In the genomic region with DNA sequence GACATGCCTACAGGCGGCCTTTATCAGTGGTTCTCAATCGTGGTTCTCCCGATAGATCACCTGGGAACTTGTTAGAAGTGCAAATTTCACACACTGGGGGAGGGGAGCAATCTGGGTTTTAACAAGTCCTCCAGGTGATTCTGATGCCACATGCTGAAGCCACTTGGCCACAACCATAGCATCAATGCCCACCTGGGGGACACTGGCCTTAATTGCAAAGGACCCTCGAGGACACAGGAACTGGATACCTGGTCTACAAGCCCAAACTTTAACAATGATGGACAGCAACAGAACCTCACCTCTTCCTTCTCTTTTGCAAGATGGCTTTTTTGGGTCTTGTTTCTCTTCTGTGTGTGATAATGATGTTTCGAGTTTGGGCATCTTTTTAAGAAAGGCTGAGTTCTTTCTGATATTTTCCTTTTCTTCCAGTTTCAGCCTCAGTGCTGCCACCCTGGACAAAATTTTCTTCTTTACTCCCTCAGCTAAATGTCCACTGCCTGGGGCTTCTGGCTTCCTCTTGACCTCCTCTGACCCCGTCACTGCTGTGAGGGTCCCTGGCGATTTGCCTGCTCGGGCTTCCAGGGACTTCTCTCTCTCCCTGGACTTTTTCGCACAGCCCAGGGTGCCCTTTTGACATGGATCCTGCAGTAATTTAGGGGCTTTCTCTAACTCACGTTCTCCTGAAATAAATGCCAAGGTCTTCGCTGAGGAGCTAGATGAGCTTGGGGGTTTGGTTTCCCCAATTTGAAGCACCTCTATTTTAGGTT, we compare ENCODE assay signal across 17 cellular contexts.
DNase-seq lines count a peak whose midpoint lies in the region; ATAC-seq and TF ChIP-seq lines count a peak whose summit lies in the region.
"Had no signal": no experiment of that assay in that cellular context is flagged by ENCODE, and none has a peak within 500 bp of the region (broad histone marks: within the 10 kb centered on the region; RNA-seq: fewer than 3 reads in every experiment).

No MANE protein-coding gene starts in this region.

- H4K20me1 ChIP-seq in osteoblast (ENCODE audit: insufficient read depth, low read length): peaks cover 20% of the 10 kb centered on the region

- H3K9ac ChIP-seq in colonic mucosa (ENCODE audit: low read depth in 2 of 2, low read length in 2 of 2): no peak overlapping the region

- H3K9me3 ChIP-seq in osteoblast (ENCODE audit: low read depth, low read length): no peaks in the 10 kb centered on the region
- H3K9me3 ChIP-seq in colonic mucosa: no peaks in the 10 kb centered on the region
- no peaks in the 10 kb centered on the region for H3K9me3 ChIP-seq in body of pancreas
- H3K9me3 ChIP-seq: left ventricle myocardium inferior had no signal

- POLR2A ChIA-PET in activated CD4-positive, alpha-beta T cell treated with anti-CD3 and anti-CD28 coated beads for 36 hours (lab: Charles Lee): no interaction called here
- POLR2A ChIA-PET in activated CD4-positive, alpha-beta T cell treated with anti-CD3 and anti-CD28 coated beads, Interleukin-2, amount 10 ng/mL, durations not matched to agents 7 days and 5 days (lab: Charles Lee): no interaction called here

- H3K27me3 ChIP-seq in osteoblast (ENCODE audit: insufficient read depth, low read length) (no peaks in the 10 kb centered on the region), colonic mucosa (no peaks in the 10 kb centered on the region), body of pancreas (no peaks in the 10 kb centered on the region)

- H3K27ac ChIP-seq in osteoblast (ENCODE audit: low read depth, low read length): peak overlapping the region; percentile 24
- no peak overlapping the region for H3K27ac ChIP-seq in colonic mucosa
- H3K27ac ChIP-seq in body of pancreas: no peak overlapping the region
- H3K27ac ChIP-seq: 22Rv1 had no signal

- peak overlapping the region; percentile 72 for H3K27ac Mint-ChIP-seq in activated CD4-positive, alpha-beta T cell treated with anti-CD3 and anti-CD28 coated beads for 36 hours
- no peak overlapping the region for H3K27ac Mint-ChIP-seq in activated CD4-positive, alpha-beta T cell treated with anti-CD3 and anti-CD28 coated beads, Interleukin-2, amount 10 ng/mL, durations not matched to agents 7 days and 5 days
- H3K27ac Mint-ChIP-seq: progenitor cell of endocrine pancreas had no signal

- H3K4me3 Mint-ChIP-seq in activated CD4-positive, alpha-beta T cell treated with anti-CD3 and anti-CD28 coated beads for 36 hours: no peak overlapping the region
- no peak overlapping the region for H3K4me3 Mint-ChIP-seq in activated CD4-positive, alpha-beta T cell treated with anti-CD3 and anti-CD28 coated beads, Interleukin-2, amount 10 ng/mL, durations not matched to agents 7 days and 5 days

- peaks cover 12% of the 10 kb centered on the region for H3K27me3 Mint-ChIP-seq in activated CD4-positive, alpha-beta T cell treated with anti-CD3 and anti-CD28 coated beads for 36 hours
- H3K27me3 Mint-ChIP-seq in activated CD4-positive, alpha-beta T cell treated with anti-CD3 and anti-CD28 coated beads, Interleukin-2, amount 10 ng/mL, durations not matched to agents 7 days and 5 days: peaks cover 4% of the 10 kb centered on the region

- intact Hi-C loops in activated CD4-positive, alpha-beta T cell treated with anti-CD3 and anti-CD28 coated beads for 36 hours (cut with DNase I, micrococcal nuclease): loop anchor here in 1 of 2 experiments (10.0 kb wide), 1 partner anchor 540 kb away; no protein-coding TSS in a partner anchor
- intact Hi-C loops in colonic mucosa (cut with DNase I) (loop anchor here (5.0 kb wide), 2 partner anchors 228 to 538 kb away; no protein-coding TSS in a partner anchor), body of pancreas (cut with DNase I) (loop anchor here (10.0 kb wide), 1 partner anchor 230 kb away; no protein-coding TSS in a partner anchor)

- ATAC-seq in activated CD4-positive, alpha-beta T cell treated with anti-CD3 and anti-CD28 coated beads for 36 hours: no peak
- ATAC-seq in GM21619 (IDR thresholded peaks at IDR 0.05; ENCODE audit: unreplicated experiment): peak; percentile 5
- peak; percentile 3 for ATAC-seq in HG03196 (IDR thresholded peaks at IDR 0.05; ENCODE audit: unreplicated experiment)
- no peak for ATAC-seq in body of pancreas
- ATAC-seq: HCT116, HepG2 had no signal

- peaks cover 50% of the 10 kb centered on the region for H3K4me1 Mint-ChIP-seq in activated CD4-positive, alpha-beta T cell treated with anti-CD3 and anti-CD28 coated beads for 36 hours
- H3K4me1 Mint-ChIP-seq in activated CD4-positive, alpha-beta T cell treated with anti-CD3 and anti-CD28 coated beads, Interleukin-2, amount 10 ng/mL, durations not matched to agents 7 days and 5 days: peaks cover 24% of the 10 kb centered on the region

- 73 to 74% methylated on average over 11 of the region's 11 CpGs for WGBS in body of pancreas, 2 donors

- no peak for TF ChIP-seq CTCF in osteoblast (IDR thresholded peaks at IDR 0.05; ENCODE audit: extremely low read depth, low read depth, low read length)
- no peak for TF ChIP-seq CTCF in colonic mucosa (IDR thresholded peaks at IDR 0.05)
- TF ChIP-seq CTCF in body of pancreas (IDR thresholded peaks at IDR 0.05): no peak

- H3K4me3 ChIP-seq in osteoblast (ENCODE audit: insufficient read depth, low read length) (no peak overlapping the region), colonic mucosa (no peak overlapping the region), body of pancreas (no peak overlapping the region)
- H3K4me3 ChIP-seq: left ventricle myocardium inferior had no signal

- peaks cover 5% of the 10 kb centered on the region for H3K79me2 ChIP-seq in osteoblast (ENCODE audit: insufficient read depth, low read length)

- H3K4me1 ChIP-seq in osteoblast (ENCODE audit: insufficient read depth, low read length) (no peaks in the 10 kb centered on the region), colonic mucosa (peaks cover 4% of the 10 kb centered on the region), body of pancreas (peaks cover 21% of the 10 kb centered on the region)

- H3K9me3 Mint-ChIP-seq in activated CD4-positive, alpha-beta T cell treated with anti-CD3 and anti-CD28 coated beads for 36 hours (ENCODE audit: low read depth): no peaks in the 10 kb centered on the region
- H3K9me3 Mint-ChIP-seq in activated CD4-positive, alpha-beta T cell treated with anti-CD3 and anti-CD28 coated beads, Interleukin-2, amount 10 ng/mL, durations not matched to agents 7 days and 5 days: no peaks in the 10 kb centered on the region

- H3K36me3 ChIP-seq in osteoblast (ENCODE audit: insufficient read depth, low read length) (peaks cover 55% of the 10 kb centered on the region), colonic mucosa (no peaks in the 10 kb centered on the region), body of pancreas (replicated peaks in 1 of 2; ENCODE audit: insufficient read depth in 1 of 2, low read depth in 2 of 2) (no peaks in the 10 kb centered on the region)

- no peak overlapping the region for H3K4me2 ChIP-seq in osteoblast (ENCODE audit: insufficient read depth, low read length)

- no peak overlapping the region for H2AFZ ChIP-seq in osteoblast (ENCODE audit: low read length)

- no peaks in the 10 kb centered on the region for H3K36me3 Mint-ChIP-seq in activated CD4-positive, alpha-beta T cell treated with anti-CD3 and anti-CD28 coated beads for 36 hours (ENCODE audit: low read depth)
- H3K36me3 Mint-ChIP-seq in activated CD4-positive, alpha-beta T cell treated with anti-CD3 and anti-CD28 coated beads, Interleukin-2, amount 10 ng/mL, durations not matched to agents 7 days and 5 days (ENCODE audit: low read depth): no peaks in the 10 kb centered on the region

- no peak for DNase-seq in activated CD4-positive, alpha-beta T cell treated with anti-CD3 and anti-CD28 coated beads for 36 hours
- no peak for DNase-seq in activated CD4-positive, alpha-beta T cell treated with anti-CD3 and anti-CD28 coated beads, Interleukin-2, amount 10 ng/mL, durations not matched to agents 7 days and 5 days
- no peak for DNase-seq in osteoblast (ENCODE audit: insufficient read length, low spot score, missing footprints)
- no peak for DNase-seq in colonic mucosa
- no peak for DNase-seq in NCI-H1417 (lab: John Stamatoyannopoulos, UW)
- no peak for DNase-seq in body of pancreas
- DNase-seq: effector CD4-positive, alpha-beta T cell; left ventricle myocardium inferior; NCI-H187; NK-92 treated with Interleukin-12 subunit alpha and Interleukin-12 subunit beta, amount 100 ng/mL, for 24 hours; stimulated activated CD4-positive, alpha-beta T cell treated with anti-CD3 and anti-CD28 coated beads, Interleukin-2, amount 100 ng/mL, for 24 hours had no signal

- CTCF ChIA-PET in activated CD4-positive, alpha-beta T cell treated with anti-CD3 and anti-CD28 coated beads for 36 hours (lab: Charles Lee): interaction anchor here (0.9 to 15.6 kb wide), 3 partner anchors 11 to 230 kb away, joined by 3 to 298 read pairs (median 4); no protein-coding TSS in a partner anchor
- CTCF ChIA-PET in activated CD4-positive, alpha-beta T cell treated with anti-CD3 and anti-CD28 coated beads, Interleukin-2, amount 10 ng/mL, durations not matched to agents 7 days and 5 days (lab: Charles Lee): interaction anchor here (0.6 to 1.9 kb wide), 3 partner anchors 9 to 229 kb away, joined by 4 to 7 read pairs (median 5); no protein-coding TSS in a partner anchor

- TF ChIP-seq POLR2A in body of pancreas (IDR thresholded peaks at IDR 0.05): no peak

Comparison
In these comparisons a context has a peak if more than half of its experiments do, and no peak if none do; other contexts are left out.
1. ATAC-seq: peak in GM21619 (single experiment) and HG03196 (single experiment); none in activated CD4-positive, alpha-beta T cell treated with anti-CD3 and anti-CD28 coated beads for 36 hours (single experiment) and body of pancreas (single experiment).